Comparison of ENCODE assay signal across 25 cellular contexts in genomic region chr9:27672730-27673129, GRCh38.
DNase-seq lines count a peak whose midpoint lies in the region; ATAC-seq, FAIRE-seq and TF ChIP-seq lines count a peak whose summit lies in the region.
"Had no signal": no experiment of that assay in that cellular context is flagged by ENCODE, and none has a peak within 500 bp of the region (broad histone marks: within the 10 kb centered on the region; RNA-seq: fewer than 3 reads in every experiment).

No MANE protein-coding gene starts in this region.

- no TSS peak for BruUV-seq in HepG2 (replicated peaks; lab: Mats Ljungman, UMichigan)

- no peaks in the 10 kb centered on the region for H3K36me3 ChIP-seq in HepG2 (replicated peaks in 1 of 2; ENCODE audit: control insufficient read depth in 1 of 2, insufficient read depth in 2 of 2, low read length in 2 of 2)
- H3K36me3 ChIP-seq: MG63 had no signal

- CTCF ChIA-PET in HepG2 (lab: Yijun Ruan, JAX; ENCODE audit: low intra/inter-chr PET ratio, low total read pairs), result no interaction called here

- DNase-seq in SKM-1 treated with dmso at 0.1 percent for 144 hours (lab: John Stamatoyannopoulos, UW; ENCODE audit: unreplicated experiment), result peak; percentile 13
- no peak for DNase-seq in SKM-1 (lab: John Stamatoyannopoulos, UW; ENCODE audit: unreplicated experiment)
- peak; percentile 14 for DNase-seq in OCI-M1 (lab: John Stamatoyannopoulos, UW)
- peak; percentile 11 for DNase-seq in globus pallidus (ENCODE audit: low spot score)
- no peak for DNase-seq in ACHN
- no peak for DNase-seq in HepG2 (ENCODE audit: low spot score)
- DNase-seq in COR-L47 (lab: John Stamatoyannopoulos, UW), result no peak
- DNase-seq: 8988T; AML-193; CD8-positive, alpha-beta memory T cell; GDM1; MG63; NCI-H1105; NCI-H2081; NCI-H2171; NCI-H345; NCI-H524 treated with DMSO at 0.1 percent for 48 hours; PC-9; RPMI8226; SHP77; T-helper 1 cell had no signal

- TF ChIP-seq RAD21 in HepG2 (CRISPR knock-in tag; IDR thresholded peaks at IDR 0.05), result no peak

- no peaks in the 10 kb centered on the region for H3K79me2 ChIP-seq in HepG2 (ENCODE audit: insufficient read depth, low read length)

- H2AFZ ChIP-seq in HepG2 (ENCODE audit: low read length), result no peak overlapping the region
- H2AFZ ChIP-seq: PC-9 had no signal

- no peak overlapping the region for H3K4me2 ChIP-seq in HepG2 (ENCODE audit: low read depth, low read length)
- H3K4me2 ChIP-seq: PC-9 had no signal

- in situ Hi-C loops in ACHN (cut with HindIII; ENCODE audit: low pct_ligation_motif_present, low pct_unique_long_range_greater_than_20kb, low sequenced_read_pairs), result no loop called here
- in situ Hi-C loops in HepG2 (cut with HindIII; ENCODE audit: extremely low pct_ligation_motif_present, low pct_unique_long_range_greater_than_20kb), result no loop called here

- TF ChIP-seq CTCF in HepG2 (CRISPR knock-in tag; IDR thresholded peaks at IDR 0.05), result no peak

- H4K20me1 ChIP-seq in HepG2 (ENCODE audit: insufficient read depth, low read length), result no peaks in the 10 kb centered on the region

- intact Hi-C loops in HepG2 (cut with micrococcal nuclease; ENCODE audit: unreplicated experiment), result no loop called here

- 27% methylated on average over 3 of the region's 3 CpGs for WGBS in HepG2 (ENCODE audit: low lambda C conversion rate)

- TF ChIP-seq EP300 in HepG2 (IDR thresholded peaks at IDR 0.05; ENCODE audit: low read depth in 2 of 2, low read length in 2 of 2) (no peak), HepG2 (CRISPR knock-in tag; IDR thresholded peaks at IDR 0.05; ENCODE audit: borderline replicate concordance) (no peak)

- TF ChIP-seq POLR2A in HepG2 (IDR thresholded peaks at IDR 0.05; ENCODE audit: insufficient read depth in 1 of 2, low read depth in 2 of 2, low read length in 2 of 2), result no peak

- H3K27me3 ChIP-seq in HepG2 (ENCODE audit: control insufficient read depth in 1 of 2, insufficient read depth in 2 of 2, low read length in 2 of 2), result no peaks in the 10 kb centered on the region
- H3K27me3 ChIP-seq: MG63 had no signal

- H3K9me3 ChIP-seq in HepG2 (ENCODE audit: low read length), result no peaks in the 10 kb centered on the region
- H3K9me3 ChIP-seq: MG63 had no signal

- H3K9ac ChIP-seq in HepG2 (ENCODE audit: insufficient read depth, low read depth, low read length), result no peak overlapping the region

- no peak for ATAC-seq in HepG2
- ATAC-seq: HCT116 had no signal

- no peaks in the 10 kb centered on the region for H3K4me1 ChIP-seq in HepG2 (ENCODE audit: insufficient read depth, low read length)

- FAIRE-seq in HepG2 (lab: Jason Lieb, UNC), result no peak
- FAIRE-seq: GM18507, H1 had no signal

- H3K27ac ChIP-seq in HepG2 (ENCODE audit: extremely low read length, insufficient read depth, low read length), result no peak overlapping the region
- H3K27ac ChIP-seq: PC-9, SK-N-MC had no signal

- POLR2A ChIA-PET in HepG2 (lab: Yijun Ruan, JAX), result no interaction called here

- H3K4me3 ChIP-seq in HepG2 (replicated peaks in 1 of 3; ENCODE audit: insufficient read depth in 1 of 3, low read depth in 2 of 3, low read length in 3 of 3), result no peak overlapping the region
- H3K4me3 ChIP-seq: MG63, PC-9 had no signal

TF ChIP-seq in HepG2, 621 proteins besides CTCF, POLR2A, EP300 and RAD21:
- TF ChIP-seq, protein P1, sequence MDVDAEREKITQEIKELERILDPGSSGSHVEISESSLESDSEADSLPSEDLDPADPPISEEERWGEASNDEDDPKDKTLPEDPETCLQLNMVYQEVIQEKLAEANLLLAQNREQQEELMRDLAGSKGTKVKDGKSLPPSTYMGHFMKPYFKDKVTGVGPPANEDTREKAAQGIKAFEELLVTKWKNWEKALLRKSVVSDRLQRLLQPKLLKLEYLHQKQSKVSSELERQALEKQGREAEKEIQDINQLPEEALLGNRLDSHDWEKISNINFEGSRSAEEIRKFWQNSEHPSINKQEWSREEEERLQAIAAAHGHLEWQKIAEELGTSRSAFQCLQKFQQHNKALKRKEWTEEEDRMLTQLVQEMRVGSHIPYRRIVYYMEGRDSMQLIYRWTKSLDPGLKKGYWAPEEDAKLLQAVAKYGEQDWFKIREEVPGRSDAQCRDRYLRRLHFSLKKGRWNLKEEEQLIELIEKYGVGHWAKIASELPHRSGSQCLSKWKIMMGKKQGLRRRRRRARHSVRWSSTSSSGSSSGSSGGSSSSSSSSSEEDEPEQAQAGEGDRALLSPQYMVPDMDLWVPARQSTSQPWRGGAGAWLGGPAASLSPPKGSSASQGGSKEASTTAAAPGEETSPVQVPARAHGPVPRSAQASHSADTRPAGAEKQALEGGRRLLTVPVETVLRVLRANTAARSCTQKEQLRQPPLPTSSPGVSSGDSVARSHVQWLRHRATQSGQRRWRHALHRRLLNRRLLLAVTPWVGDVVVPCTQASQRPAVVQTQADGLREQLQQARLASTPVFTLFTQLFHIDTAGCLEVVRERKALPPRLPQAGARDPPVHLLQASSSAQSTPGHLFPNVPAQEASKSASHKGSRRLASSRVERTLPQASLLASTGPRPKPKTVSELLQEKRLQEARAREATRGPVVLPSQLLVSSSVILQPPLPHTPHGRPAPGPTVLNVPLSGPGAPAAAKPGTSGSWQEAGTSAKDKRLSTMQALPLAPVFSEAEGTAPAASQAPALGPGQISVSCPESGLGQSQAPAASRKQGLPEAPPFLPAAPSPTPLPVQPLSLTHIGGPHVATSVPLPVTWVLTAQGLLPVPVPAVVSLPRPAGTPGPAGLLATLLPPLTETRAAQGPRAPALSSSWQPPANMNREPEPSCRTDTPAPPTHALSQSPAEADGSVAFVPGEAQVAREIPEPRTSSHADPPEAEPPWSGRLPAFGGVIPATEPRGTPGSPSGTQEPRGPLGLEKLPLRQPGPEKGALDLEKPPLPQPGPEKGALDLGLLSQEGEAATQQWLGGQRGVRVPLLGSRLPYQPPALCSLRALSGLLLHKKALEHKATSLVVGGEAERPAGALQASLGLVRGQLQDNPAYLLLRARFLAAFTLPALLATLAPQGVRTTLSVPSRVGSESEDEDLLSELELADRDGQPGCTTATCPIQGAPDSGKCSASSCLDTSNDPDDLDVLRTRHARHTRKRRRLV (CRISPR knock-in tag; IDR thresholded peaks at IDR 0.05), result no peak
- TF ChIP-seq NCOA5 (CRISPR knock-in tag; IDR thresholded peaks at IDR 0.05) (no peak), NR2F6 (IDR thresholded peaks at IDR 0.05) (no peak), NR2F6 (CRISPR knock-in tag; IDR thresholded peaks at IDR 0.05) (no peak), NKX3-1 (CRISPR knock-in tag; IDR thresholded peaks at IDR 0.05) (no peak), ZNF609 (CRISPR knock-in tag; IDR thresholded peaks at IDR 0.05; ENCODE audit: borderline replicate concordance) (no peak), NFRKB (IDR thresholded peaks at IDR 0.05) (no peak), FOXC1 (CRISPR knock-in tag; IDR thresholded peaks at IDR 0.05; ENCODE audit: borderline replicate concordance) (no peak), MYNN (CRISPR knock-in tag; IDR thresholded peaks at IDR 0.05; ENCODE audit: low read depth) (no peak), ZNF672 (CRISPR knock-in tag; IDR thresholded peaks at IDR 0.05) (no peak)
- TF ChIP-seq, protein P2, sequence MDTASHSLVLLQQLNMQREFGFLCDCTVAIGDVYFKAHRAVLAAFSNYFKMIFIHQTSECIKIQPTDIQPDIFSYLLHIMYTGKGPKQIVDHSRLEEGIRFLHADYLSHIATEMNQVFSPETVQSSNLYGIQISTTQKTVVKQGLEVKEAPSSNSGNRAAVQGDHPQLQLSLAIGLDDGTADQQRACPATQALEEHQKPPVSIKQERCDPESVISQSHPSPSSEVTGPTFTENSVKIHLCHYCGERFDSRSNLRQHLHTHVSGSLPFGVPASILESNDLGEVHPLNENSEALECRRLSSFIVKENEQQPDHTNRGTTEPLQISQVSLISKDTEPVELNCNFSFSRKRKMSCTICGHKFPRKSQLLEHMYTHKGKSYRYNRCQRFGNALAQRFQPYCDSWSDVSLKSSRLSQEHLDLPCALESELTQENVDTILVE (CRISPR knock-in tag; IDR thresholded peaks at IDR 0.05), result no peak
TF ChIP-seq in HepG2: peak in this region for 0.

Comparison
In these comparisons a context has a peak if more than half of its experiments do, and no peak if none do; other contexts are left out.
1. DNase-seq: peak in SKM-1 treated with dmso at 0.1 percent for 144 hours (single experiment), OCI-M1 (single experiment) and globus pallidus (single experiment); none in SKM-1 (single experiment), ACHN (single experiment), HepG2 (single experiment) and COR-L47 (single experiment).